Comparison of ENCODE assay signal across 19 cellular contexts in the genomic region with DNA sequence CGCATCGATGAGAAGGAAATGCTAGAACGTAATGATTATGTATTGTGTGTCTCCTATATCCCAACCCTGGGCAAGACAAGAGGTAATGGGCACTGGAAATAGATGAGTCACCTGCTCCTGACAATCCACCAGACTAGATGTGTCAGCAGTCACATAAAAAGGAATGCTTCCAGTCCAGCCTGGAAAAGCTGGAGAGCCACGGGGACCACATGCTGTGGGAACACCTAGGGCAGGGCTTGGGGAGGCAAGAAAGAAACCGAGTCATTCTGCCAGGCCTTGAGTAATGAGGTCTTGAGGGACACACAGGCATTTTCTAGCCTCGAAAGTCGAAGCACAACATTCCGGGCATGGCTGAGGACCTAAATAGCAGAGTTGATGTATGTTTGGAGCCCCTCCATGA.
A peak's percentile ranks its signal among the peaks of the same experiment; 100 is the strongest.
DNase-seq lines count a peak whose midpoint lies in the region; ATAC-seq and TF ChIP-seq lines count a peak whose summit lies in the region.
"Had no signal": no experiment of that assay in that cellular context is flagged by ENCODE, and none has a peak within 500 bp of the region (broad histone marks: within the 10 kb centered on the region; RNA-seq: fewer than 3 reads in every experiment).

No MANE protein-coding gene starts in this region.

- peak; percentile 21 for DNase-seq in AG04449 (ENCODE audit: low read depth, low spot score)
- peak; percentile 65 for DNase-seq in HCEC 1CT
- peak; percentile 49 for DNase-seq in SW480 (ENCODE audit: low spot score)
- peak; percentile 38 for DNase-seq in iris pigment epithelial cell (ENCODE audit: low read depth)
- DNase-seq in left lung, result no peak
- no peak for DNase-seq in GM03348 (ENCODE audit: low spot score)
- no peak for DNase-seq in GOT3 (lab: John Stamatoyannopoulos, UW)
- DNase-seq: activated CD4-positive, alpha-beta T cell treated with anti-CD3 and anti-CD28 coated beads for 1 hour; activated naive CD4-positive, alpha-beta T cell treated with Interleukin-2 at 50 U/mL for 16 hours; dermis blood vessel endothelial cell; left colon; MM.1S; NCI-H2081; NCI-H526 treated with DMSO at 0.1 percent for 48 hours; ovary; RPMI8226 had no signal

- peaks cover 0 to 9% of the 10 kb centered on the region in 2 donors for H3K9me3 ChIP-seq in left lung
- H3K9me3 ChIP-seq: ovary had no signal

- no peaks in the 10 kb centered on the region for H3K4me1 ChIP-seq in left lung
- H3K4me1 ChIP-seq: ascending aorta had no signal

- H3K4me3 ChIP-seq in AG04449 (ENCODE audit: low read depth, low read length) (no peak overlapping the region), left lung (no peak overlapping the region)
- H3K4me3 ChIP-seq: ascending aorta, ovary had no signal

- TF ChIP-seq CTCF in AG04449 (IDR thresholded peaks at IDR 0.05; ENCODE audit: insufficient read depth, low read length, missing control alignments) (no peak), left lung (IDR thresholded peaks at IDR 0.05) (no peak)

- ATAC-seq in left lung (no peak), HG03571 (IDR thresholded peaks at IDR 0.05; ENCODE audit: unreplicated experiment) (no peak)
- ATAC-seq: esophagus mucosa, left colon had no signal

- no peaks in the 10 kb centered on the region for H3K36me3 ChIP-seq in left lung
- H3K36me3 ChIP-seq: ascending aorta, ovary had no signal

- POLR2A ChIA-PET in AG04449 (lab: Yijun Ruan, JAX), result no interaction called here

- CTCF ChIA-PET in AG04449 (lab: Yijun Ruan, JAX), result interaction anchor here (5.3 kb wide), 1 partner anchor 9 kb away, joined by 30 read pairs; no protein-coding TSS in a partner anchor

- H3K27me3 ChIP-seq in left lung, result no peaks in the 10 kb centered on the region
- H3K27me3 ChIP-seq: ascending aorta, ovary had no signal

- H3K27ac ChIP-seq in left lung, result no peak overlapping the region
- H3K27ac ChIP-seq: ascending aorta, ovary had no signal

- intact Hi-C loops in left lung (cut with DNase I), result no loop called here

Comparison
In these comparisons a context has a peak if more than half of its experiments do, and no peak if none do; other contexts are left out.
1. DNase-seq: peak in AG04449 (single experiment), HCEC 1CT (single experiment), SW480 (single experiment) and iris pigment epithelial cell (single experiment); none in left lung (0 of 2), GM03348 (single experiment) and GOT3 (single experiment).